Comparison of ENCODE assay signal across 27 cellular contexts in the genomic region with DNA sequence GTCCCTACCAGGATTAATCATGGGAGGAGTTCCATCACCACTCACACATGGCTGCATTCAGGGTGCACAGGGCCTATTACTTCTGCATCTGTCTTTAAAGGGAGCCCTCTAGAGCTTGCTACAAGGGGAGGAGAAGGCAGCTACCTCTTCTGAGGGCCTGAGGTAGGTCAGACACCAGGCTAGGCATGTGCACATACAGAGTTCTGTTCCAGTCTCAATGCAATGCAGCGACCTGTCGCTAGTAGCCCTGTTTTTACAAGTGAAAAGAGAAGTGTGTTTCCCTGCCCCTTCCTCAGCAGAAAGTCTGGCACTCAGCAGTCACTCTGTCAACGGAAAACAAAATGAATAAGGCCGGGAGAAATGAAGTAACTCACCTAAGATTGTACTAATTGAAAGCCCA.
"Had no signal": no experiment of that assay in that cellular context is flagged by ENCODE, and none has a peak within 500 bp of the region (broad histone marks: within the 10 kb centered on the region; RNA-seq: fewer than 3 reads in every experiment).

No MANE protein-coding gene starts in this region.

- H3K27ac Mint-ChIP-seq: activated CD4-positive, alpha-beta memory T cell treated with anti-CD3 and anti-CD28 coated beads for 36 hours; activated CD4-positive, alpha-beta T cell treated with anti-CD3 and anti-CD28 coated beads, Interleukin-2, amount 10 ng/mL, durations not matched to agents 7 days and 5 days; activated naive CD4-positive, alpha-beta T cell treated with anti-CD3 and anti-CD28 coated beads for 36 hours; activated naive CD8-positive, alpha-beta T cell; T-helper 2 cell treated with Interferon-gamma antibody and Interleukin-4, amounts not matched to agents 5 μg/mL and 100 μg/mL, for 36 hours had no signal

- H3K36me3 ChIP-seq: brain microvascular endothelial cell, cardiac muscle cell, MG63, Peyer's patch, SJSA1 had no signal

- H3K9me3 ChIP-seq: MG63, Peyer's patch, SJSA1 had no signal

- ATAC-seq: activated T-cell treated with anti-CD3 and anti-CD28 coated beads, Interleukin-2, amount 50 U/mL, for 4 hours; SK-N-SH treated with all-trans-retinoic acid at 6 μM for 48 hours had no signal

- H3K4me3 ChIP-seq: cardiac muscle cell, MG63, Peyer's patch, SJSA1 had no signal

- H3K27me3 Mint-ChIP-seq: activated CD4-positive, alpha-beta memory T cell treated with anti-CD3 and anti-CD28 coated beads for 36 hours; activated CD4-positive, alpha-beta T cell treated with anti-CD3 and anti-CD28 coated beads, Interleukin-2, amount 10 ng/mL, durations not matched to agents 7 days and 5 days; activated naive CD8-positive, alpha-beta T cell had no signal

- H3K9me3 Mint-ChIP-seq: activated CD4-positive, alpha-beta T cell treated with anti-CD3 and anti-CD28 coated beads, Interleukin-2, amount 10 ng/mL, durations not matched to agents 7 days and 5 days had no signal

- H3K4me3 Mint-ChIP-seq: activated CD4-positive, alpha-beta memory T cell treated with anti-CD3 and anti-CD28 coated beads for 36 hours; activated CD4-positive, alpha-beta T cell treated with anti-CD3 and anti-CD28 coated beads, Interleukin-2, amount 10 ng/mL, durations not matched to agents 7 days and 5 days; activated naive CD4-positive, alpha-beta T cell treated with anti-CD3 and anti-CD28 coated beads for 36 hours; activated naive CD8-positive, alpha-beta T cell; activated T-cell treated with anti-CD3 and anti-CD28 coated beads, Interleukin-2, amount 50 U/mL, for 4 hours; T-helper 2 cell treated with Interferon-gamma antibody and Interleukin-4, amounts not matched to agents 5 μg/mL and 100 μg/mL, for 36 hours had no signal

- H3K27me3 ChIP-seq: brain microvascular endothelial cell, cardiac muscle cell, MG63, Peyer's patch, SJSA1 had no signal

- H3K4me1 Mint-ChIP-seq: activated CD4-positive, alpha-beta T cell treated with anti-CD3 and anti-CD28 coated beads, Interleukin-2, amount 10 ng/mL, durations not matched to agents 7 days and 5 days had no signal

- H3K4me1 ChIP-seq: SJSA1 had no signal

- H3K36me3 Mint-ChIP-seq: activated CD4-positive, alpha-beta memory T cell treated with anti-CD3 and anti-CD28 coated beads for 36 hours; activated naive CD8-positive, alpha-beta T cell had no signal

- DNase-seq: activated CD4-positive, alpha-beta memory T cell treated with anti-CD3 and anti-CD28 coated beads for 36 hours; activated CD4-positive, alpha-beta T cell treated with anti-CD3 and anti-CD28 coated beads, Interleukin-2, amount 10 ng/mL, durations not matched to agents 7 days and 5 days; activated CD4-positive, CD25-positive, alpha-beta regulatory T cell; activated CD8-positive, alpha-beta memory T cell treated with anti-CD3 and anti-CD28 coated beads for 24 hours; activated gamma-delta T cell; activated naive CD4-positive, alpha-beta T cell treated with anti-CD3 and anti-CD28 coated beads for 36 hours; activated T-cell treated with anti-CD3 and anti-CD28 coated beads, Interleukin-2, amount 50 U/mL, for 4 hours; brain microvascular endothelial cell; MG63; MV-4-11; NCI-H1092 treated with DMSO at 0.1 percent for 48 hours; NCI-H1417 treated with DMSO at 0.1 percent for 48 hours; NCI-H1694; NCI-H2029 treated with DMSO at 0.1 percent for 48 hours; NCI-H446; NCI-H524; NCI-H748 treated with DMSO at 0.1 percent for 48 hours; NK-92 treated with Interleukin-12 subunit alpha and Interleukin-12 subunit beta, amount 100 ng/mL, for 24 hours; Peyer's patch; SHP77; SW 1271 had no signal

- H3K27ac ChIP-seq: brain microvascular endothelial cell, cardiac muscle cell, Peyer's patch, RWPE1, SJSA1 had no signal
